8 cellular contexts compared by ENCODE assay signal in the genomic region with DNA sequence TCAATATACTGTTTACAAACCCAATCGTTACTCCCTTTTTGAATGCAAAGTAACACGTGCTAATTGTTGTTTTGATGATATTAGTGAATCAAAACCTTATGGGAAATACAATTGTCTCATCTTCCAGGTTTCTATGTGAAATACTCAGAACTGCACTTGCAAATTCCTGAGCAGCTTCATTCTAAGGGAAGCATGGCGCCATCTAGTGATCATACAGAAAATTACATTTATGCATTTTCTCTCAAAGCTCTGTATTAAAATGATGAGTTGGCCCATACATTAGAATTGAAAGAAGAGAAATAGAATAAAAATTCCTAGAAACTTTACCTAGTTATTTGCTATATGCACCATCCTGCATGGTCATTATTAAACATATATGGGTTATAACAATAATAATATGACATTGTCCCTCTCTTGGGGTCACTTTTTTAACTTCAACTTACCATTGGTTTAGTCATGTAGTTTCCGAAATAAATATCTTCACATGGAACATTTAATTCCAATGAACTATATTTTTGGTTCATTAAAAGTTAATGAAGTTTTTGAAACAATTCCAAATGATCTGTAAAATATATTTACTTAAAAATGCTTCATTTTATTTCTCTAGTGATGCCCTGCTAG.
A peak's percentile ranks its signal among the peaks of the same experiment; 100 is the strongest.
DNase-seq lines count a peak whose midpoint lies in the region; ATAC-seq and TF ChIP-seq lines count a peak whose summit lies in the region.

No MANE protein-coding gene starts in this region.

- H3K9me3 Mint-ChIP-seq in activated T-cell treated with anti-CD3 and anti-CD28 coated beads, Interleukin-2, amount 50 U/mL, for 4 hours, result no peaks in the 10 kb centered on the region

- no peak overlapping the region for H3K4me3 ChIP-seq in mucosa of descending colon

- H3K4me3 Mint-ChIP-seq in activated T-cell treated with anti-CD3 and anti-CD28 coated beads, Interleukin-2, amount 50 U/mL, for 4 hours, result no peak overlapping the region

- intact Hi-C loops in mucosa of descending colon (cut with DNase I, micrococcal nuclease), result loop anchor here (5.0 to 10.0 kb wide), 3 partner anchors 169 to 486 kb away; no protein-coding TSS in a partner anchor

- H3K9me3 ChIP-seq in mucosa of descending colon, result no peaks in the 10 kb centered on the region

- H3K27me3 Mint-ChIP-seq in activated T-cell treated with anti-CD3 and anti-CD28 coated beads, Interleukin-2, amount 50 U/mL, for 4 hours (ENCODE audit: low read depth), result no peaks in the 10 kb centered on the region

- TF ChIP-seq CTCF in mucosa of descending colon (IDR thresholded peaks at IDR 0.05), result peak; percentile 47

- peak; percentile 78 for DNase-seq in DMS 273 (lab: John Stamatoyannopoulos, UW; ENCODE audit: unreplicated experiment)
- DNase-seq in DMS 273 treated with DMSO at 0.1 percent for 48 hours (lab: John Stamatoyannopoulos, UW), result no peak
- DNase-seq in NCI-H774 (lab: John Stamatoyannopoulos, UW), result peak; percentile 11
- peak; percentile 74 for DNase-seq in dedifferentiated amniotic fluid mesenchymal stem cell (ENCODE audit: extremely low spot score)
- DNase-seq in mucosa of descending colon, result no peak
- DNase-seq in effector CD8-positive, alpha-beta T cell (lab: John Stamatoyannopoulos, UW), result no peak
- no peak for DNase-seq in activated T-cell treated with anti-CD3 and anti-CD28 coated beads, Interleukin-2, amount 50 U/mL, for 4 hours

- H3K36me3 Mint-ChIP-seq in activated T-cell treated with anti-CD3 and anti-CD28 coated beads, Interleukin-2, amount 50 U/mL, for 4 hours (ENCODE audit: insufficient read depth), result no peaks in the 10 kb centered on the region

- no peaks in the 10 kb centered on the region for H3K4me1 Mint-ChIP-seq in activated T-cell treated with anti-CD3 and anti-CD28 coated beads, Interleukin-2, amount 50 U/mL, for 4 hours (ENCODE audit: low read depth)

- no peaks in the 10 kb centered on the region for H3K4me1 ChIP-seq in mucosa of descending colon (ENCODE audit: low read depth)

- H3K36me3 ChIP-seq in mucosa of descending colon (ENCODE audit: low read depth), result no peaks in the 10 kb centered on the region

- ATAC-seq in HG03175 (IDR thresholded peaks at IDR 0.05; ENCODE audit: unreplicated experiment), result peak; percentile 49
- peak; percentile 69 for ATAC-seq in mucosa of descending colon
- ATAC-seq in activated T-cell treated with anti-CD3 and anti-CD28 coated beads, Interleukin-2, amount 50 U/mL, for 4 hours, result no peak

Comparison
In these comparisons a context has a peak if more than half of its experiments do, and no peak if none do; other contexts are left out.
1. DNase-seq: peak in DMS 273 (single experiment), NCI-H774 (single experiment) and dedifferentiated amniotic fluid mesenchymal stem cell (single experiment); none in DMS 273 treated with DMSO at 0.1 percent for 48 hours (single experiment), mucosa of descending colon (0 of 3), effector CD8-positive, alpha-beta T cell (single experiment) and activated T-cell treated with anti-CD3 and anti-CD28 coated beads, Interleukin-2, amount 50 U/mL, for 4 hours (single experiment).
2. ATAC-seq: peak in HG03175 (single experiment) and mucosa of descending colon (single experiment); none in activated T-cell treated with anti-CD3 and anti-CD28 coated beads, Interleukin-2, amount 50 U/mL, for 4 hours (0 of 2).